ENCODE assay signal across 1 cellular context in the genomic region with DNA sequence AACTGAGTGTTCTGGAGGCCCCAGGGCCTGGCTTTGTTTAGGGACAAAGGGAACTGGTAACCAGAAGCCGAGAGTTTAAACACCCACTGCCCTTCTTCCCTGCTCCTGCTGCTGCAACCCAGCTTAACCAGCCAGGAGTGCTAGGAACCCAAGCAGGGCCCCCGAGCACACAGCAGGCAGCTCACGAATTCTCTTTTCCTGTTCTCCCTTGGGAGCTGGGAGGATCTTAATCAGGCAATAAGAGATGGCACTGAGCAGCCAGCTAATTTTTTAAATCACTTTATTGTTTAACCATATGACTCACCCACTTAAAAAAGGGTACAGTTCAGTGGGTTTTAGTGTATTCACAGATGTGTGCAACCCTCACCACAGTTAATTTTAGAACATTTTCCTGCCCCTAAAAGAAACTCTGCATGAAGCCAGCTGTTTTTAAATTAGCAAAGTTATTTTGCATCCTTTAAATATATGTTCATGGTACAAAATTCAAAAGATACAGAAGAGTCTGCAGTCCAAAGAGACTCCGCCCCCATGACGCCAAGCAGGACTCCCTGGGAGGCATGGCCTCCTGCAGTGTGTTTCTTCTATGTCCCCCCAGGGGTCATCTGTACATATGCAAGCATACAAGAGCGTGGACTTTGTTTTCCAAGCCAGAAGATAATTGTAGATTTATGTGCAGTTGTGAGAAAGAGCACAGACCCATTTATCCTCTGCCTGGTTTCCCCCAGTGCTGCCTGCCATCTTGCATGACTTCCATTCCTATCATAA.
TF ChIP-seq lines count a peak whose summit lies in the region.

No MANE protein-coding gene starts in this region.

TF ChIP-seq in HEK293, 187 proteins besides CTCF, POLR2A, EP300 and RAD21 (continued from another document and continues in another):
- TF ChIP-seq ZNF362 (tag by site-specific recombination; IDR thresholded peaks at IDR 0.05) (0 out of 2 replicates have a peak, but pooled peaks have one; percentile 3), REPIN1 (tag by site-specific recombination; IDR thresholded peaks at IDR 0.05; ENCODE audit: low read depth) (no peak), KLF8 (tag by site-specific recombination; IDR thresholded peaks at IDR 0.05) (peak; percentile 63), ZBTB26 (tag by site-specific recombination; optimal IDR thresholded peaks at IDR 0.05) (no peak), EGR2 (tag by site-specific recombination; IDR thresholded peaks at IDR 0.05; ENCODE audit: low read depth) (no peak), ZNF664 (tag by site-specific recombination; IDR thresholded peaks at IDR 0.05) (0 out of 2 replicates have a peak, but pooled peaks have one; percentile 11), ZBTB17 (tag by site-specific recombination; IDR thresholded peaks at IDR 0.05) (0 out of 2 replicates have a peak, but pooled peaks have one; percentile 26), OSR2 (tag by site-specific recombination; IDR thresholded peaks at IDR 0.05) (peak; percentile 93), KLF7 (tag by site-specific recombination; IDR thresholded peaks at IDR 0.05; ENCODE audit: borderline replicate concordance) (no peak), ZFP69B (tag by site-specific recombination; IDR thresholded peaks at IDR 0.05) (peak; percentile 80), ZNF513 (tag by site-specific recombination; IDR thresholded peaks at IDR 0.05) (no peak), ZNF16 (tag by site-specific recombination; IDR thresholded peaks at IDR 0.05; ENCODE audit: low read depth) (no peak), ZNF341 (tag by site-specific recombination; IDR thresholded peaks at IDR 0.05; ENCODE audit: low read depth) (no peak), ZNF629 (tag by site-specific recombination; IDR thresholded peaks at IDR 0.05) (peak; percentile 56; the same call in 1 of the 2 replicates), ZSCAN23 (tag by site-specific recombination; IDR thresholded peaks at IDR 0.05) (0 out of 2 replicates have a peak, but pooled peaks have one; percentile 22), ZNF366 (tag by site-specific recombination; conservative IDR thresholded peaks at IDR 0.05) (peak; percentile 66), ZBTB48 (tag by site-specific recombination; IDR thresholded peaks at IDR 0.05) (0 out of 2 replicates have a peak, but pooled peaks have one; percentile 15), ZFP3 (tag by site-specific recombination; IDR thresholded peaks at IDR 0.05; ENCODE audit: low read depth) (0 out of 2 replicates have a peak, but pooled peaks have one; percentile 22), ZNF404 (tag by site-specific recombination; IDR thresholded peaks at IDR 0.05) (no peak), GLI2 (tag by site-specific recombination; IDR thresholded peaks at IDR 0.05; ENCODE audit: borderline replicate concordance, low read depth) (peak; percentile 66; the same call in 1 of the 2 replicates), GLI4 (tag by site-specific recombination; IDR thresholded peaks at IDR 0.05) (no peak), ZNF398 (tag by site-specific recombination; IDR thresholded peaks at IDR 0.05) (no peak), ZNF138 (tag by site-specific recombination; IDR thresholded peaks at IDR 0.05; ENCODE audit: borderline replicate concordance) (no peak), ZNF529 (tag by site-specific recombination; IDR thresholded peaks at IDR 0.05; ENCODE audit: insufficient replicate concordance) (no peak), ZFHX2 (tag by site-specific recombination; conservative IDR thresholded peaks at IDR 0.05) (no peak), ZNF10 (tag by site-specific recombination; IDR thresholded peaks at IDR 0.05) (peak; percentile 54; the same call in 1 of the 2 replicates), ZIC2 (tag by site-specific recombination; IDR thresholded peaks at IDR 0.05) (peak; percentile 78), ZNF580 (tag by site-specific recombination; IDR thresholded peaks at IDR 0.05) (no peak), ZNF302 (tag by site-specific recombination; IDR thresholded peaks at IDR 0.05; ENCODE audit: low read depth) (no peak), ZBTB1 (tag by site-specific recombination; IDR thresholded peaks at IDR 0.05) (0 out of 2 replicates have a peak, but pooled peaks have one; percentile 16), YY1 (tag by site-specific recombination; IDR thresholded peaks at IDR 0.05) (no peak), ZNF394 (tag by site-specific recombination; IDR thresholded peaks at IDR 0.05; ENCODE audit: borderline replicate concordance) (peak; percentile 59), ZNF24 (tag by site-specific recombination; IDR thresholded peaks at IDR 0.05) (peak; percentile 59; the same call in 1 of the 2 replicates)
- TF ChIP-seq, protein P1, sequence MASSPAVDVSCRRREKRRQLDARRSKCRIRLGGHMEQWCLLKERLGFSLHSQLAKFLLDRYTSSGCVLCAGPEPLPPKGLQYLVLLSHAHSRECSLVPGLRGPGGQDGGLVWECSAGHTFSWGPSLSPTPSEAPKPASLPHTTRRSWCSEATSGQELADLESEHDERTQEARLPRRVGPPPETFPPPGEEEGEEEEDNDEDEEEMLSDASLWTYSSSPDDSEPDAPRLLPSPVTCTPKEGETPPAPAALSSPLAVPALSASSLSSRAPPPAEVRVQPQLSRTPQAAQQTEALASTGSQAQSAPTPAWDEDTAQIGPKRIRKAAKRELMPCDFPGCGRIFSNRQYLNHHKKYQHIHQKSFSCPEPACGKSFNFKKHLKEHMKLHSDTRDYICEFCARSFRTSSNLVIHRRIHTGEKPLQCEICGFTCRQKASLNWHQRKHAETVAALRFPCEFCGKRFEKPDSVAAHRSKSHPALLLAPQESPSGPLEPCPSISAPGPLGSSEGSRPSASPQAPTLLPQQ (tag by site-specific recombination; IDR thresholded peaks at IDR 0.05) = peak; percentile 78; the same call in 1 of the 2 replicates
- TF ChIP-seq, protein P2, sequence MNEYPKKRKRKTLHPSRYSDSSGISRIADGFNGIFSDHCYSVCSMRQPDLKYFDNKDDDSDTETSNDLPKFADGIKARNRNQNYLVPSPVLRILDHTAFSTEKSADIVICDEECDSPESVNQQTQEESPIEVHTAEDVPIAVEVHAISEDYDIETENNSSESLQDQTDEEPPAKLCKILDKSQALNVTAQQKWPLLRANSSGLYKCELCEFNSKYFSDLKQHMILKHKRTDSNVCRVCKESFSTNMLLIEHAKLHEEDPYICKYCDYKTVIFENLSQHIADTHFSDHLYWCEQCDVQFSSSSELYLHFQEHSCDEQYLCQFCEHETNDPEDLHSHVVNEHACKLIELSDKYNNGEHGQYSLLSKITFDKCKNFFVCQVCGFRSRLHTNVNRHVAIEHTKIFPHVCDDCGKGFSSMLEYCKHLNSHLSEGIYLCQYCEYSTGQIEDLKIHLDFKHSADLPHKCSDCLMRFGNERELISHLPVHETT (tag by site-specific recombination; IDR thresholded peaks at IDR 0.05) = peak; percentile 51; the same call in 1 of the 2 replicates
- TF ChIP-seq, protein P3, sequence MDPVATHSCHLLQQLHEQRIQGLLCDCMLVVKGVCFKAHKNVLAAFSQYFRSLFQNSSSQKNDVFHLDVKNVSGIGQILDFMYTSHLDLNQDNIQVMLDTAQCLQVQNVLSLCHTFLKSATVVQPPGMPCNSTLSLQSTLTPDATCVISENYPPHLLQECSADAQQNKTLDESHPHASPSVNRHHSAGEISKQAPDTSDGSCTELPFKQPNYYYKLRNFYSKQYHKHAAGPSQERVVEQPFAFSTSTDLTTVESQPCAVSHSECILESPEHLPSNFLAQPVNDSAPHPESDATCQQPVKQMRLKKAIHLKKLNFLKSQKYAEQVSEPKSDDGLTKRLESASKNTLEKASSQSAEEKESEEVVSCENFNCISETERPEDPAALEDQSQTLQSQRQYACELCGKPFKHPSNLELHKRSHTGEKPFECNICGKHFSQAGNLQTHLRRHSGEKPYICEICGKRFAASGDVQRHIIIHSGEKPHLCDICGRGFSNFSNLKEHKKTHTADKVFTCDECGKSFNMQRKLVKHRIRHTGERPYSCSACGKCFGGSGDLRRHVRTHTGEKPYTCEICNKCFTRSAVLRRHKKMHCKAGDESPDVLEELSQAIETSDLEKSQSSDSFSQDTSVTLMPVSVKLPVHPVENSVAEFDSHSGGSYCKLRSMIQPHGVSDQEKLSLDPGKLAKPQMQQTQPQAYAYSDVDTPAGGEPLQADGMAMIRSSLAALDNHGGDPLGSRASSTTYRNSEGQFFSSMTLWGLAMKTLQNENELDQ (tag by site-specific recombination; IDR thresholded peaks at IDR 0.05; ENCODE audit: low read depth) = no peak
- TF ChIP-seq, protein P4, sequence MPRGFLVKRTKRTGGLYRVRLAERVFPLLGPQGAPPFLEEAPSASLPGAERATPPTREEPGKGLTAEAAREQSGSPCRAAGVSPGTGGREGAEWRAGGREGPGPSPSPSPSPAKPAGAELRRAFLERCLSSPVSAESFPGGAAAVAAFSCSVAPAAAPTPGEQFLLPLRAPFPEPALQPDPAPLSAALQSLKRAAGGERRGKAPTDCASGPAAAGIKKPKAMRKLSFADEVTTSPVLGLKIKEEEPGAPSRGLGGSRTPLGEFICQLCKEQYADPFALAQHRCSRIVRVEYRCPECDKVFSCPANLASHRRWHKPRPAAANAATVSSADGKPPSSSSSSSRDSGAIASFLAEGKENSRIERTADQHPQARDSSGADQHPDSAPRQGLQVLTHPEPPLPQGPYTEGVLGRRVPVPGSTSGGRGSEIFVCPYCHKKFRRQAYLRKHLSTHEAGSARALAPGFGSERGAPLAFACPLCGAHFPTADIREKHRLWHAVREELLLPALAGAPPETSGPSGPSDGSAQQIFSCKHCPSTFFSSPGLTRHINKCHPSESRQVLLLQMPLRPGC (tag by site-specific recombination; IDR thresholded peaks at IDR 0.05) = 0 out of 2 replicates have a peak, but pooled peaks have one; percentile 56
- TF ChIP-seq, protein P5, sequence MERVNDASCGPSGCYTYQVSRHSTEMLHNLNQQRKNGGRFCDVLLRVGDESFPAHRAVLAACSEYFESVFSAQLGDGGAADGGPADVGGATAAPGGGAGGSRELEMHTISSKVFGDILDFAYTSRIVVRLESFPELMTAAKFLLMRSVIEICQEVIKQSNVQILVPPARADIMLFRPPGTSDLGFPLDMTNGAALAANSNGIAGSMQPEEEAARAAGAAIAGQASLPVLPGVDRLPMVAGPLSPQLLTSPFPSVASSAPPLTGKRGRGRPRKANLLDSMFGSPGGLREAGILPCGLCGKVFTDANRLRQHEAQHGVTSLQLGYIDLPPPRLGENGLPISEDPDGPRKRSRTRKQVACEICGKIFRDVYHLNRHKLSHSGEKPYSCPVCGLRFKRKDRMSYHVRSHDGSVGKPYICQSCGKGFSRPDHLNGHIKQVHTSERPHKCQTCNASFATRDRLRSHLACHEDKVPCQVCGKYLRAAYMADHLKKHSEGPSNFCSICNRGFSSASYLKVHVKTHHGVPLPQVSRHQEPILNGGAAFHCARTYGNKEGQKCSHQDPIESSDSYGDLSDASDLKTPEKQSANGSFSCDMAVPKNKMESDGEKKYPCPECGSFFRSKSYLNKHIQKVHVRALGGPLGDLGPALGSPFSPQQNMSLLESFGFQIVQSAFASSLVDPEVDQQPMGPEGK (tag by site-specific recombination; IDR thresholded peaks at IDR 0.05) = 0 out of 2 replicates have a peak, but pooled peaks have one; percentile 16
- TF ChIP-seq, protein P6, sequence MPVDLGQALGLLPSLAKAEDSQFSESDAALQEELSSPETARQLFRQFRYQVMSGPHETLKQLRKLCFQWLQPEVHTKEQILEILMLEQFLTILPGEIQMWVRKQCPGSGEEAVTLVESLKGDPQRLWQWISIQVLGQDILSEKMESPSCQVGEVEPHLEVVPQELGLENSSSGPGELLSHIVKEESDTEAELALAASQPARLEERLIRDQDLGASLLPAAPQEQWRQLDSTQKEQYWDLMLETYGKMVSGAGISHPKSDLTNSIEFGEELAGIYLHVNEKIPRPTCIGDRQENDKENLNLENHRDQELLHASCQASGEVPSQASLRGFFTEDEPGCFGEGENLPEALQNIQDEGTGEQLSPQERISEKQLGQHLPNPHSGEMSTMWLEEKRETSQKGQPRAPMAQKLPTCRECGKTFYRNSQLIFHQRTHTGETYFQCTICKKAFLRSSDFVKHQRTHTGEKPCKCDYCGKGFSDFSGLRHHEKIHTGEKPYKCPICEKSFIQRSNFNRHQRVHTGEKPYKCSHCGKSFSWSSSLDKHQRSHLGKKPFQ (tag by site-specific recombination; IDR thresholded peaks at IDR 0.05) = peak; percentile 50; the same call in 1 of the 2 replicates
